Comparison of ENCODE assay signal across 8 cellular contexts in genomic region chr9:127396808-127397721, GRCh38. TPM values are rescaled to one million over a fixed set of nuclear protein-coding genes. Genes with fewer than 3 reads are reported as not detected.
A peak's percentile ranks its signal among the peaks of the same experiment; 100 is the strongest.
DNase-seq lines count a peak whose midpoint lies in the region; ATAC-seq and TF ChIP-seq lines count a peak whose summit lies in the region.

A gene with protein sequence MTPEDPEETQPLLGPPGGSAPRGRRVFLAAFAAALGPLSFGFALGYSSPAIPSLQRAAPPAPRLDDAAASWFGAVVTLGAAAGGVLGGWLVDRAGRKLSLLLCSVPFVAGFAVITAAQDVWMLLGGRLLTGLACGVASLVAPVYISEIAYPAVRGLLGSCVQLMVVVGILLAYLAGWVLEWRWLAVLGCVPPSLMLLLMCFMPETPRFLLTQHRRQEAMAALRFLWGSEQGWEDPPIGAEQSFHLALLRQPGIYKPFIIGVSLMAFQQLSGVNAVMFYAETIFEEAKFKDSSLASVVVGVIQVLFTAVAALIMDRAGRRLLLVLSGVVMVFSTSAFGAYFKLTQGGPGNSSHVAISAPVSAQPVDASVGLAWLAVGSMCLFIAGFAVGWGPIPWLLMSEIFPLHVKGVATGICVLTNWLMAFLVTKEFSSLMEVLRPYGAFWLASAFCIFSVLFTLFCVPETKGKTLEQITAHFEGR (plus strand): TSS chr9:127397169. CDS start chr9:127397231, 62 bp downstream.

- 0 out of 2 replicates have a peak, but pooled peaks cover 4% of the 10 kb centered on the region for H4K20me1 ChIP-seq in PC-9 (ENCODE audit: insufficient read depth)

- peak within 1 kb of the TSS; percentile 93 for H3K4me2 ChIP-seq in PC-9

- H3K4me1 ChIP-seq in PC-9 (replicated peaks; ENCODE audit: insufficient read depth) (no peaks in the 10 kb centered on the region; the same call in 1 of the 2 replicates), esophagus muscularis mucosa (peaks cover 14 to 32% (median 27%) of the 10 kb centered on the region in 4 donors), muscle layer of colon (ENCODE audit: insufficient read depth, low read length) (peaks cover 18% of the 10 kb centered on the region)

- POLR2A ChIA-PET in PC-9 (lab: Charles Lee; ENCODE audit: unreplicated experiment), result interaction anchor here (0.5 to 1.2 kb wide), 17 partner anchors 9 to 1639 kb away, joined by 3 to 31 read pairs (median 4); partner anchors contain the start of genes LRSAM1, MIGA2 and RPL12

- ATAC-seq in GM21526 (IDR thresholded peaks at IDR 0.05; ENCODE audit: low FRiP score, unreplicated experiment), result peak; percentile 88

- CTCF ChIA-PET in PC-9 (lab: Charles Lee), result interaction anchor here (0.6 to 2.1 kb wide), 11 partner anchors 9 to 638 kb away, joined by 3 to 20 read pairs (median 5); partner anchors contain the start of gene RALGPS1

- H3K27ac ChIP-seq in PC-9 (no peak within 1 kb of the TSS), esophagus muscularis mucosa (replicated peaks in 1 of 4) (peak within 1 kb of the TSS; percentile 90 to 98 (median 96)), muscle layer of colon (ENCODE audit: low read depth, low read length) (peak within 1 kb of the TSS; percentile 87)

- H3K9me2 ChIP-seq in PC-9 (ENCODE audit: insufficient read depth), result no peaks in the 10 kb centered on the region

- H3K4me3 ChIP-seq in PC-9 (peak within 1 kb of the TSS; percentile 68), esophagus muscularis mucosa (peak within 1 kb of the TSS; percentile 73 to 98 (median 94)), muscle layer of colon (ENCODE audit: low read depth in 1 of 2, low read length in 2 of 2) (peak within 1 kb of the TSS; percentile 72 to 73)

- BruUV-seq in PC-9 (replicated peaks; lab: Mats Ljungman, UMichigan), result no TSS peak

- WGBS in esophagus muscularis mucosa, result 0% methylated on average over 2 of the region's 92 CpGs

- H3K9ac ChIP-seq in muscle layer of colon (ENCODE audit: low read length), result peak within 1 kb of the TSS; percentile 50

- H3K36me3 ChIP-seq in PC-9 (ENCODE audit: low read depth), result no peaks in the 10 kb centered on the region
- peaks cover 0 to 30% (median 20%) of the 10 kb centered on the region in 4 donors for H3K36me3 ChIP-seq in esophagus muscularis mucosa
- peaks cover 20% of the 10 kb centered on the region for H3K36me3 ChIP-seq in muscle layer of colon (ENCODE audit: insufficient read depth, low read length)

- peak within 1 kb of the TSS; percentile 86 for H2AFZ ChIP-seq in PC-9

- no peaks in the 10 kb centered on the region for H3K27me3 ChIP-seq in PC-9 (ENCODE audit: insufficient read depth, low read depth)
- H3K27me3 ChIP-seq in esophagus muscularis mucosa, result no peaks in the 10 kb centered on the region
- no peaks in the 10 kb centered on the region for H3K27me3 ChIP-seq in muscle layer of colon (ENCODE audit: control insufficient read depth in 1 of 2, insufficient read depth in 2 of 2, low read length in 2 of 2)

- TF ChIP-seq POLR2A in esophagus muscularis mucosa (IDR thresholded peaks at IDR 0.05; ENCODE audit: low read depth), result peak; percentile 59

- TF ChIP-seq CTCF in PC-9 (conservative IDR thresholded peaks at IDR 0.05) (0 out of 2 replicates have a peak, but pooled peaks have one; percentile 12), esophagus muscularis mucosa (IDR thresholded peaks at IDR 0.05) (peak in 2 of 3 experiments; percentile 16 to 23)

- intact Hi-C loops in PC-9 (cut with micrococcal nuclease; ENCODE audit: unreplicated experiment) (loop anchor here (1.0 to 10.0 kb wide), 3 partner anchors 172 to 183 kb away; no protein-coding TSS in a partner anchor), esophagus muscularis mucosa (cut with DNase I) (loop anchor here (2.0 kb wide), 1 partner anchor 54 kb away; the partner anchor contains the start of genes LRSAM1 and RPL12)

- no peak for TF ChIP-seq EP300 in esophagus muscularis mucosa (IDR thresholded peaks at IDR 0.05)

- H3F3A ChIP-seq in PC-9 (ENCODE audit: insufficient read depth, low read depth), result 0 out of 2 replicates have a peak, but pooled peaks cover 7% of the 10 kb centered on the region

- H3K79me2 ChIP-seq in PC-9 (ENCODE audit: low read depth), result 0 out of 2 replicates have a peak, but pooled peaks cover 6% of the 10 kb centered on the region

- H3K9me3 ChIP-seq in PC-9 (ENCODE audit: insufficient read depth, low read depth) (no peaks in the 10 kb centered on the region), esophagus muscularis mucosa (no peaks in the 10 kb centered on the region), muscle layer of colon (ENCODE audit: low read length) (no peaks in the 10 kb centered on the region)

- peak; percentile 99 for DNase-seq in DMS 273 (lab: John Stamatoyannopoulos, UW; ENCODE audit: unreplicated experiment)
- peak; percentile 89 for DNase-seq in HuH-7 (ENCODE audit: low spot score)
- peak; percentile 98 to 100 for DNase-seq in PC-9
- peak; percentile 77 for DNase-seq in activated T-helper 1 cell treated with Interleukin-2 at 50 U/mL for 16 hours (ENCODE audit: low read depth)
- DNase-seq in esophagus muscularis mucosa (ENCODE audit: extremely low spot score), result peak; percentile 100
- peak; percentile 73 to 74 for DNase-seq in stimulated activated CD8-positive, alpha-beta memory T cell treated with anti-CD3 and anti-CD28 coated beads, Interleukin-7, amount 100 ng/mL, for 1 hour (ENCODE audit: low read depth in 2 of 2)

RNA-seq across cellular contexts. Expression of the gene that starts here (rescaled TPM):
- 19.1 and 24.6 TPM in 2 replicates for total RNA-seq in PC-9 (2021)
- 10 to 100 TPM; 27.0 to 34.5 (median 31.7) TPM for total RNA-seq in esophagus muscularis mucosa
